ENCODE assay signal across 25 cellular contexts in genomic region chr4:68021185-68021584, GRCh38. TPM values are rescaled to one million over a fixed set of nuclear protein-coding genes. Genes with fewer than 3 reads are reported as not detected.
DNase-seq lines count a peak whose midpoint lies in the region; ATAC-seq and TF ChIP-seq lines count a peak whose summit lies in the region.
"Had no signal": no experiment of that assay in that cellular context is flagged by ENCODE, and none has a peak within 500 bp of the region (broad histone marks: within the 10 kb centered on the region; RNA-seq: fewer than 3 reads in every experiment).

No MANE protein-coding gene starts in this region.

- H3K4me1 ChIP-seq in suprapubic skin: no peaks in the 10 kb centered on the region
- H3K4me1 ChIP-seq: A549, neural progenitor cell, Peyer's patch had no signal

- H3K4me3 Mint-ChIP-seq in T-helper 2 cell treated with Interferon-gamma antibody and Interleukin-4, amounts not matched to agents 5 μg/mL and 100 μg/mL, for 36 hours: no peak overlapping the region
- H3K4me3 Mint-ChIP-seq: activated T-helper 1 cell treated with anti-CD3 and anti-CD28 coated beads, Interleukin-12 subunit alpha, Interleukin-12 subunit beta, Interleukin-2, Interleukin-4 antibody, amounts not matched to agents 30 ng/mL and 10 ng/mL and 1 ng/mL, durations not matched to agents 14 hours and 24 hours and 36 hours; CD4-positive, CD25-positive, alpha-beta regulatory T cell; neural progenitor cell; stimulated activated naive CD8-positive, alpha-beta T cell treated with anti-CD3 and anti-CD28 coated beads, Interleukin-15, Interleukin-2, amounts not matched to agents 100 ng/mL and 50 ng/mL, for 24 hours had no signal

- H3K27me3 Mint-ChIP-seq in T-helper 2 cell treated with Interferon-gamma antibody and Interleukin-4, amounts not matched to agents 5 μg/mL and 100 μg/mL, for 36 hours (ENCODE audit: low read depth): peaks cover 3% of the 10 kb centered on the region
- H3K27me3 Mint-ChIP-seq: CD4-positive, CD25-positive, alpha-beta regulatory T cell had no signal

- H3K27me3 ChIP-seq in suprapubic skin: no peaks in the 10 kb centered on the region
- H3K27me3 ChIP-seq: neural progenitor cell, Peyer's patch had no signal

- H3K27ac Mint-ChIP-seq in T-helper 2 cell treated with Interferon-gamma antibody and Interleukin-4, amounts not matched to agents 5 μg/mL and 100 μg/mL, for 36 hours: no peak overlapping the region
- H3K27ac Mint-ChIP-seq: activated T-helper 1 cell treated with anti-CD3 and anti-CD28 coated beads, Interleukin-12 subunit alpha, Interleukin-12 subunit beta, Interleukin-2, Interleukin-4 antibody, amounts not matched to agents 30 ng/mL and 10 ng/mL and 1 ng/mL, durations not matched to agents 14 hours and 24 hours and 36 hours; CD4-positive, CD25-positive, alpha-beta regulatory T cell; neural progenitor cell; stimulated activated naive CD8-positive, alpha-beta T cell treated with anti-CD3 and anti-CD28 coated beads, Interleukin-15, Interleukin-2, amounts not matched to agents 100 ng/mL and 50 ng/mL, for 24 hours had no signal

- H3K27ac ChIP-seq in suprapubic skin: no peak overlapping the region
- H3K27ac ChIP-seq: A549, neural progenitor cell, Peyer's patch, VCaP had no signal

- DNase-seq in T-helper 2 cell treated with Interferon-gamma antibody and Interleukin-4, amounts not matched to agents 5 μg/mL and 100 μg/mL, for 36 hours (ENCODE audit: low spot score): peak; percentile 6
- no peak for DNase-seq in T-helper 2 cell
- peak; percentile 6 for DNase-seq in LHCN-M2 (ENCODE audit: low read depth)
- peak; percentile 40 for DNase-seq in astrocyte of the spinal cord (ENCODE audit: low read depth, low spot score)
- DNase-seq in kidney tubule cell (ENCODE audit: low spot score): peak; percentile 92
- no peak for DNase-seq in suprapubic skin (ENCODE audit: low spot score in 2 of 2)
- no peak for DNase-seq in stimulated activated CD4-positive, alpha-beta T cell treated with anti-CD3 and anti-CD28 coated beads, Interleukin-2, amount 100 ng/mL, for 24 hours
- DNase-seq: CD4-positive, CD25-positive, alpha-beta regulatory T cell; DMS53; HCEC 1CT; NCI-H187; NCI-H524; Peyer's patch; stimulated activated CD4-positive, alpha-beta T cell treated with anti-CD3 and anti-CD28 coated beads, Interleukin-12 subunit alpha, Interleukin-12 subunit beta, amount 100 ng/mL, for 4 hours had no signal

- no peaks in the 10 kb centered on the region for H3K4me1 Mint-ChIP-seq in T-helper 2 cell treated with Interferon-gamma antibody and Interleukin-4, amounts not matched to agents 5 μg/mL and 100 μg/mL, for 36 hours (ENCODE audit: low read depth)
- H3K4me1 Mint-ChIP-seq: CD4-positive, CD25-positive, alpha-beta regulatory T cell; neural progenitor cell had no signal

- 39% methylated on average over 2 of the region's 2 CpGs for WGBS in suprapubic skin

- H3K4me3 ChIP-seq in astrocyte of the spinal cord (ENCODE audit: low read depth, low read length) (no peak overlapping the region), suprapubic skin (no peak overlapping the region)
- H3K4me3 ChIP-seq: A549, neural progenitor cell, Peyer's patch had no signal

- no peak for TF ChIP-seq CTCF in astrocyte of the spinal cord (IDR thresholded peaks at IDR 0.05; ENCODE audit: low read depth, low read length)
- TF ChIP-seq CTCF in suprapubic skin (IDR thresholded peaks at IDR 0.05): no peak

- TF ChIP-seq POLR2A in suprapubic skin (IDR thresholded peaks at IDR 0.05): no peak

- H3K36me3 ChIP-seq in suprapubic skin: no peaks in the 10 kb centered on the region
- H3K36me3 ChIP-seq: neural progenitor cell, Peyer's patch had no signal

- TF ChIP-seq EP300 in suprapubic skin (IDR thresholded peaks at IDR 0.05): no peak

- H3K9me3 Mint-ChIP-seq in T-helper 2 cell treated with Interferon-gamma antibody and Interleukin-4, amounts not matched to agents 5 μg/mL and 100 μg/mL, for 36 hours: no peaks in the 10 kb centered on the region
- H3K9me3 Mint-ChIP-seq: activated T-helper 1 cell treated with anti-CD3 and anti-CD28 coated beads, Interleukin-12 subunit alpha, Interleukin-12 subunit beta, Interleukin-2, Interleukin-4 antibody, amounts not matched to agents 30 ng/mL and 10 ng/mL and 1 ng/mL, durations not matched to agents 14 hours and 24 hours and 36 hours; neural progenitor cell; stimulated activated naive CD8-positive, alpha-beta T cell treated with anti-CD3 and anti-CD28 coated beads, Interleukin-15, Interleukin-2, amounts not matched to agents 100 ng/mL and 50 ng/mL, for 24 hours had no signal

- in situ Hi-C loops in astrocyte of the spinal cord (cut with HindIII; ENCODE audit: low sequenced_read_pairs): no loop called here

- no peaks in the 10 kb centered on the region for H3K36me3 Mint-ChIP-seq in T-helper 2 cell treated with Interferon-gamma antibody and Interleukin-4, amounts not matched to agents 5 μg/mL and 100 μg/mL, for 36 hours (ENCODE audit: low read depth)
- H3K36me3 Mint-ChIP-seq: CD4-positive, CD25-positive, alpha-beta regulatory T cell; neural progenitor cell had no signal

- no peak for ATAC-seq in HG02678 (IDR thresholded peaks at IDR 0.05; ENCODE audit: unreplicated experiment)
- ATAC-seq: A549, left lobe of liver had no signal

- H3K9me3 ChIP-seq in suprapubic skin: no peaks in the 10 kb centered on the region
- H3K9me3 ChIP-seq: A549, Peyer's patch had no signal

RNA-seq across cellular contexts. Expression of gene TMPRSS11A, which starts 57.9 kb away (rescaled TPM):
- not detected in 2 replicates for total RNA-seq in LHCN-M2 (2014; rRNA removed)
- not detected for polyA plus RNA-seq in LHCN-M2 (2012)
- not detected for total RNA-seq in suprapubic skin
- total RNA-seq: activated T-helper 1 cell treated with anti-CD3 and anti-CD28 coated beads, Interleukin-12 subunit alpha, Interleukin-12 subunit beta, Interleukin-2, Interleukin-4 antibody, amounts not matched to agents 30 ng/mL and 10 ng/mL and 1 ng/mL, durations not matched to agents 14 hours and 24 hours and 36 hours; CD4-positive, CD25-positive, alpha-beta regulatory T cell; chondrocyte; frontal cortex; left lobe of liver; mononuclear cell; Peyer's patch; urinary bladder had no signal
- polyA plus RNA-seq: A549; CD4-positive, CD25-positive, alpha-beta regulatory T cell; urinary bladder had no signal

Comparison
In these comparisons a context has a peak if more than half of its experiments do, and no peak if none do; other contexts are left out.
1. DNase-seq: peak in T-helper 2 cell treated with Interferon-gamma antibody and Interleukin-4, amounts not matched to agents 5 μg/mL and 100 μg/mL, for 36 hours (single experiment), LHCN-M2 (single experiment), astrocyte of the spinal cord (single experiment) and kidney tubule cell (single experiment); none in T-helper 2 cell (0 of 5), suprapubic skin (0 of 2) and stimulated activated CD4-positive, alpha-beta T cell treated with anti-CD3 and anti-CD28 coated beads, Interleukin-2, amount 100 ng/mL, for 24 hours (0 of 2).